8 cellular contexts compared by ENCODE assay signal in genomic region chr2:160109939-160110673, GRCh38. TPM values are rescaled to one million over a fixed set of nuclear protein-coding genes. Genes with fewer than 3 reads are reported as not detected.
DNase-seq lines count a peak whose midpoint lies in the region; ATAC-seq and TF ChIP-seq lines count a peak whose summit lies in the region.

No MANE protein-coding gene starts in this region.

- ATAC-seq in GM19023 (IDR thresholded peaks at IDR 0.05; ENCODE audit: unreplicated experiment): peak; percentile 75
- ATAC-seq in HG03175 (IDR thresholded peaks at IDR 0.05; ENCODE audit: unreplicated experiment): peak; percentile 80
- ATAC-seq in effector memory CD8-positive, alpha-beta T cell (replicated peaks): peak; percentile 80
- ATAC-seq in stimulated activated effector memory CD8-positive, alpha-beta T cell treated with anti-CD3 and anti-CD28 coated beads, Interleukin-12 subunit alpha, Interleukin-12 subunit beta, amount 100 ng/mL, for 72 hours: peak; percentile 81

- no peak overlapping the region for H2BK15ac ChIP-seq in mesendoderm (replicated peaks; ENCODE audit: low read depth)

- peak; percentile 80 for TF ChIP-seq CTCF in CD14-positive monocyte (IDR thresholded peaks at IDR 0.05)

- peak overlapping the region in 1 of 7 donors; percentile 61 for H3K27ac Mint-ChIP-seq in CD14-positive monocyte
- H3K27ac Mint-ChIP-seq in activated CD4-positive, alpha-beta T cell treated with anti-CD3 and anti-CD28 coated beads, Interleukin-2, amount 10 ng/mL, durations not matched to agents 24 days and 14 days: no peak overlapping the region
- H3K27ac Mint-ChIP-seq in effector memory CD8-positive, alpha-beta T cell: no peak overlapping the region
- no peak overlapping the region for H3K27ac Mint-ChIP-seq in stimulated activated effector memory CD8-positive, alpha-beta T cell treated with anti-CD3 and anti-CD28 coated beads, Interleukin-12 subunit alpha, Interleukin-12 subunit beta, amount 100 ng/mL, for 72 hours

- H3K4me1 Mint-ChIP-seq in CD14-positive monocyte: peaks cover 17% of the 10 kb centered on the region
- H3K4me1 Mint-ChIP-seq in activated CD4-positive, alpha-beta T cell treated with anti-CD3 and anti-CD28 coated beads, Interleukin-2, amount 10 ng/mL, durations not matched to agents 24 days and 14 days: no peaks in the 10 kb centered on the region
- no peaks in the 10 kb centered on the region for H3K4me1 Mint-ChIP-seq in effector memory CD8-positive, alpha-beta T cell (ENCODE audit: low read depth in 2 of 2)
- no peaks in the 10 kb centered on the region for H3K4me1 Mint-ChIP-seq in stimulated activated effector memory CD8-positive, alpha-beta T cell treated with anti-CD3 and anti-CD28 coated beads, Interleukin-12 subunit alpha, Interleukin-12 subunit beta, amount 100 ng/mL, for 72 hours

- intact Hi-C loops in CD14-positive monocyte (cut with micrococcal nuclease): no loop called here
- intact Hi-C loops in activated CD4-positive, alpha-beta T cell treated with anti-CD3 and anti-CD28 coated beads, Interleukin-2, amount 10 ng/mL, durations not matched to agents 24 days and 14 days (cut with micrococcal nuclease): loop anchor here (1.0 kb wide), 2 partner anchors 100 to 884 kb away; no protein-coding TSS in a partner anchor

- H3K18ac ChIP-seq in mesendoderm (ENCODE audit: low read length): no peak overlapping the region

- no peak overlapping the region for H3K4me3 ChIP-seq in mesendoderm (ENCODE audit: low read length)

- no peaks in the 10 kb centered on the region for H3K4me1 ChIP-seq in mesendoderm (ENCODE audit: control insufficient read depth, low read depth, low read length)

- no peak overlapping the region for H3K4me2 ChIP-seq in mesendoderm (ENCODE audit: low read length)

- H3K56ac ChIP-seq in mesendoderm (ENCODE audit: low read length): no peak overlapping the region

- H3K79me1 ChIP-seq in mesendoderm (ENCODE audit: low read length): no peaks in the 10 kb centered on the region

- no CpG with 5 or more reads among the region's 8 CpGs for WGBS in mesendoderm (ENCODE audit: extremely low coverage, insufficient coverage, low lambda C conversion rate)

- no peak overlapping the region for H2AK5ac ChIP-seq in mesendoderm (ENCODE audit: low read length)

- no peaks in the 10 kb centered on the region for H3K36me3 Mint-ChIP-seq in CD14-positive monocyte
- H3K36me3 Mint-ChIP-seq in activated CD4-positive, alpha-beta T cell treated with anti-CD3 and anti-CD28 coated beads, Interleukin-2, amount 10 ng/mL, durations not matched to agents 24 days and 14 days (ENCODE audit: low read depth): no peaks in the 10 kb centered on the region
- H3K36me3 Mint-ChIP-seq in effector memory CD8-positive, alpha-beta T cell (ENCODE audit: insufficient read depth): no peaks in the 10 kb centered on the region
- no peaks in the 10 kb centered on the region for H3K36me3 Mint-ChIP-seq in stimulated activated effector memory CD8-positive, alpha-beta T cell treated with anti-CD3 and anti-CD28 coated beads, Interleukin-12 subunit alpha, Interleukin-12 subunit beta, amount 100 ng/mL, for 72 hours

- H4K8ac ChIP-seq in mesendoderm (ENCODE audit: low read depth, low read length): no peak overlapping the region

- H2BK120ac ChIP-seq in mesendoderm (ENCODE audit: low read depth, low read length): no peak overlapping the region

- DNase-seq in CD14-positive monocyte (ENCODE audit: low spot score) (no peak), NCI-H446 treated with DMSO at 0.1 percent for 48 hours (lab: John Stamatoyannopoulos, UW) (peak; percentile 45), mesendoderm (peak; percentile 73)
- DNase-seq in activated CD4-positive, alpha-beta T cell treated with anti-CD3 and anti-CD28 coated beads, Interleukin-2, amount 10 ng/mL, durations not matched to agents 24 days and 14 days: peak; percentile 83
- DNase-seq in effector memory CD8-positive, alpha-beta T cell: peak; percentile 27 to 52 (median 44)
- peak in 1 of 2 donors; percentile 10 for DNase-seq in stimulated activated effector memory CD8-positive, alpha-beta T cell treated with anti-CD3 and anti-CD28 coated beads, Interleukin-12 subunit alpha, Interleukin-12 subunit beta, amount 100 ng/mL, for 72 hours (ENCODE audit: low spot score in 2 of 2)

- no peak overlapping the region for H3K9ac ChIP-seq in mesendoderm (ENCODE audit: low read length)

- H3K4ac ChIP-seq in mesendoderm (ENCODE audit: low read depth, low read length): peak overlapping the region; percentile 1

- peaks cover 0 to 2% (median 0%) of the 10 kb centered on the region in 3 donors for H3K27me3 Mint-ChIP-seq in CD14-positive monocyte (ENCODE audit: low read depth in 3 of 3)
- H3K27me3 Mint-ChIP-seq in activated CD4-positive, alpha-beta T cell treated with anti-CD3 and anti-CD28 coated beads, Interleukin-2, amount 10 ng/mL, durations not matched to agents 24 days and 14 days: peaks cover 2% of the 10 kb centered on the region
- peaks cover 38 to 45% of the 10 kb centered on the region in 2 donors for H3K27me3 Mint-ChIP-seq in effector memory CD8-positive, alpha-beta T cell

- no peaks in the 10 kb centered on the region for H3K36me3 ChIP-seq in mesendoderm (ENCODE audit: control insufficient read depth, insufficient read depth, low read length)

- H4K5ac ChIP-seq in mesendoderm (ENCODE audit: low read length): no peak overlapping the region

- H3K27ac ChIP-seq in mesendoderm (ENCODE audit: low read depth, low read length): no peak overlapping the region

- no peaks in the 10 kb centered on the region for H3K79me2 ChIP-seq in mesendoderm (ENCODE audit: control insufficient read depth, insufficient read depth, low read length)

- no peak overlapping the region for H2BK5ac ChIP-seq in mesendoderm (ENCODE audit: low read length)

- peaks cover 0 to 3% (median 0%) of the 10 kb centered on the region in 7 donors for H3K9me3 Mint-ChIP-seq in CD14-positive monocyte
- H3K9me3 Mint-ChIP-seq in activated CD4-positive, alpha-beta T cell treated with anti-CD3 and anti-CD28 coated beads, Interleukin-2, amount 10 ng/mL, durations not matched to agents 24 days and 14 days: no peaks in the 10 kb centered on the region
- H3K9me3 Mint-ChIP-seq in effector memory CD8-positive, alpha-beta T cell: no peaks in the 10 kb centered on the region
- H3K9me3 Mint-ChIP-seq in stimulated activated effector memory CD8-positive, alpha-beta T cell treated with anti-CD3 and anti-CD28 coated beads, Interleukin-12 subunit alpha, Interleukin-12 subunit beta, amount 100 ng/mL, for 72 hours: no peaks in the 10 kb centered on the region

- H3K23ac ChIP-seq in mesendoderm (ENCODE audit: low read length): no peak overlapping the region

- no peak overlapping the region for H3K4me3 Mint-ChIP-seq in CD14-positive monocyte
- no peak overlapping the region for H3K4me3 Mint-ChIP-seq in activated CD4-positive, alpha-beta T cell treated with anti-CD3 and anti-CD28 coated beads, Interleukin-2, amount 10 ng/mL, durations not matched to agents 24 days and 14 days
- H3K4me3 Mint-ChIP-seq in effector memory CD8-positive, alpha-beta T cell: no peak overlapping the region
- H3K4me3 Mint-ChIP-seq in stimulated activated effector memory CD8-positive, alpha-beta T cell treated with anti-CD3 and anti-CD28 coated beads, Interleukin-12 subunit alpha, Interleukin-12 subunit beta, amount 100 ng/mL, for 72 hours: no peak overlapping the region

- H3K27me3 ChIP-seq in mesendoderm (ENCODE audit: insufficient read depth, low read length, poor library complexity): no peaks in the 10 kb centered on the region

RNA-seq across cellular contexts. Expression of gene PLA2R1, which starts 47.7 kb away (rescaled TPM):
- polyA plus RNA-seq in CD14-positive monocyte: not detected
- not detected in 2 replicates for total RNA-seq in activated CD4-positive, alpha-beta T cell treated with anti-CD3 and anti-CD28 coated beads, Interleukin-2, amount 10 ng/mL, durations not matched to agents 24 days and 14 days
- polyA plus RNA-seq in mesendoderm (2013, experiment 1 of 2): 0.14 TPM
- 0.17 TPM for polyA plus RNA-seq in mesendoderm (2013, experiment 2 of 2)
